29 cellular contexts compared by ENCODE assay signal in genomic region chr4:98352403-98352802, GRCh38.
DNase-seq lines count a peak whose midpoint lies in the region; ATAC-seq, FAIRE-seq and TF ChIP-seq lines count a peak whose summit lies in the region.
"Had no signal": no experiment of that assay in that cellular context is flagged by ENCODE, and none has a peak within 500 bp of the region (broad histone marks: within the 10 kb centered on the region; RNA-seq: fewer than 3 reads in every experiment).

No MANE protein-coding gene starts in this region.

- peaks cover 3% of the 10 kb centered on the region for H3K9me3 Mint-ChIP-seq in activated B cell treated with CpG ODN at 0.5 μM for 24 hours
- H3K9me3 Mint-ChIP-seq: stimulated activated effector memory CD8-positive, alpha-beta T cell treated with anti-CD3 and anti-CD28 coated beads, Interleukin-12 subunit alpha, Interleukin-12 subunit beta, amount 100 ng/mL, for 72 hours had no signal

- no peak for TF ChIP-seq POLR2A in GM12892 (IDR thresholded peaks at IDR 0.05; ENCODE audit: low read depth, low read length)

- no peaks in the 10 kb centered on the region for H3K27me3 Mint-ChIP-seq in activated B cell treated with CpG ODN at 0.5 μM for 24 hours
- H3K27me3 Mint-ChIP-seq: activated CD4-positive, alpha-beta T cell treated with anti-CD3 and anti-CD28 coated beads, Interleukin-2, amount 10 ng/mL, durations not matched to agents 24 days and 14 days had no signal

- H3K4me1 ChIP-seq in neutrophil (ENCODE audit: control insufficient read depth in 1 of 2, insufficient read depth in 1 of 2, low read depth in 1 of 2, low read length in 1 of 2) = peaks cover 0 to 11% of the 10 kb centered on the region in 2 experiments
- H3K4me1 ChIP-seq: left lung, pancreas, right atrium auricular region, SJCRH30 had no signal

- H3K36me3 Mint-ChIP-seq in activated B cell treated with CpG ODN at 0.5 μM for 24 hours (ENCODE audit: low read depth) = peaks cover 37% of the 10 kb centered on the region

- no peaks in the 10 kb centered on the region for H3K9me3 ChIP-seq in neutrophil
- H3K9me3 ChIP-seq: left lung, pancreas, right atrium auricular region had no signal

- TF ChIP-seq CTCF in activated B cell treated with CpG ODN at 0.5 μM for 24 hours (IDR thresholded peaks at IDR 0.05) (no peak), neutrophil (IDR thresholded peaks at IDR 0.05) (no peak)

- H3K4me3 Mint-ChIP-seq in activated B cell treated with CpG ODN at 0.5 μM for 24 hours = peak overlapping the region; percentile 55
- H3K4me3 Mint-ChIP-seq: activated CD4-positive, alpha-beta T cell treated with anti-CD3 and anti-CD28 coated beads, Interleukin-2, amount 10 ng/mL, durations not matched to agents 24 days and 14 days; activated T-cell treated with anti-CD3 and anti-CD28 coated beads, Interleukin-2, amount 50 U/mL, for 72 hours; mesothelial cell of epicardium; nephron; stimulated activated effector memory CD8-positive, alpha-beta T cell treated with anti-CD3 and anti-CD28 coated beads, Interleukin-12 subunit alpha, Interleukin-12 subunit beta, amount 100 ng/mL, for 72 hours had no signal

- CTCF ChIA-PET in activated B cell treated with CpG ODN at 0.5 μM for 24 hours (lab: Charles Lee) = no interaction called here

- no peak for DNase-seq in GM12892 (ENCODE audit: insufficient read length)
- no peak for DNase-seq in activated B cell treated with CpG ODN at 0.5 μM for 24 hours
- DNase-seq in hippocampal formation (lab: John Stamatoyannopoulos, UW) = no peak
- no peak for DNase-seq in activated CD4-positive, alpha-beta T cell treated with anti-CD3 and anti-CD28 coated beads, Interleukin-2, amount 50 U/mL, for 48 hours
- DNase-seq in middle frontal gyrus (ENCODE audit: extremely low spot score, low spot score) = no peak
- DNase-seq: activated CD4-positive, alpha-beta T cell treated with anti-CD3 and anti-CD28 coated beads, Interleukin-2, amount 10 ng/mL, durations not matched to agents 24 days and 14 days; activated naive CD4-positive, alpha-beta T cell treated with anti-CD3 and anti-CD28 coated beads, Interleukin-2, amount 50 U/mL, for 16 hours; activated T-cell treated with anti-CD3 and anti-CD28 coated beads, Interleukin-2, amount 50 U/mL, for 72 hours; C1 segment of cervical spinal cord; Calu3; dorsolateral prefrontal cortex; foreskin fibroblast; heart right ventricle; Karpas-422; left lung; NCI-H1694; NCI-H526 treated with DMSO at 0.1 percent for 48 hours; pancreas; T-helper 1 cell had no signal

- intact Hi-C loops in activated B cell treated with CpG ODN at 0.5 μM for 24 hours (cut with micrococcal nuclease) = loop anchor here (10.0 kb wide), 1 partner anchor 198 kb away; no protein-coding TSS in a partner anchor

- peak overlapping the region in 1 of 2 experiments; percentile 25 for H3K4me3 ChIP-seq in neutrophil (ENCODE audit: low read depth in 1 of 2, low read length in 1 of 2)
- H3K4me3 ChIP-seq: cardiac muscle cell, left lung, pancreas, SJCRH30 had no signal

- H3K36me3 ChIP-seq in neutrophil = no peaks in the 10 kb centered on the region
- H3K36me3 ChIP-seq: cardiac muscle cell, pancreas, right atrium auricular region had no signal

- POLR2A ChIA-PET in activated B cell treated with CpG ODN at 0.5 μM for 24 hours (lab: Charles Lee) = no interaction called here

- H3K4me1 Mint-ChIP-seq in activated B cell treated with CpG ODN at 0.5 μM for 24 hours = peaks cover 21% of the 10 kb centered on the region
- H3K4me1 Mint-ChIP-seq: activated CD4-positive, alpha-beta T cell treated with anti-CD3 and anti-CD28 coated beads, Interleukin-2, amount 10 ng/mL, durations not matched to agents 24 days and 14 days; mesothelial cell of epicardium had no signal

- FAIRE-seq in GM12892 (lab: Jason Lieb, UNC) = peak; percentile 77
- FAIRE-seq: pancreas, RCC 7860, urothelium cell line had no signal

- ATAC-seq in HG03342 (IDR thresholded peaks at IDR 0.05; ENCODE audit: unreplicated experiment) (peak; percentile 70), activated B cell treated with CpG ODN at 0.5 μM for 24 hours (ENCODE audit: low read depth) (no peak)
- ATAC-seq: activated T-cell treated with anti-CD3 and anti-CD28 coated beads, Interleukin-2, amount 50 U/mL, for 72 hours; heart right ventricle; left lung; pancreas; stimulated activated effector memory CD8-positive, alpha-beta T cell treated with anti-CD3 and anti-CD28 coated beads, Interleukin-12 subunit alpha, Interleukin-12 subunit beta, amount 100 ng/mL, for 72 hours had no signal

- peak overlapping the region; percentile 5 for H3K27ac ChIP-seq in neutrophil
- H3K27ac ChIP-seq: cardiac muscle cell, left lung, pancreas, right atrium auricular region, SJCRH30 had no signal

- no peaks in the 10 kb centered on the region for H3K27me3 ChIP-seq in neutrophil
- H3K27me3 ChIP-seq: cardiac muscle cell, dorsolateral prefrontal cortex, heart right ventricle, left lung, pancreas, right atrium auricular region, SJCRH30 had no signal

- peak overlapping the region; percentile 19 for H3K27ac Mint-ChIP-seq in activated B cell treated with CpG ODN at 0.5 μM for 24 hours
- H3K27ac Mint-ChIP-seq: activated CD4-positive, alpha-beta T cell treated with anti-CD3 and anti-CD28 coated beads, Interleukin-2, amount 10 ng/mL, durations not matched to agents 24 days and 14 days; mesothelial cell of epicardium; nephron; stimulated activated effector memory CD8-positive, alpha-beta T cell treated with anti-CD3 and anti-CD28 coated beads, Interleukin-12 subunit alpha, Interleukin-12 subunit beta, amount 100 ng/mL, for 72 hours had no signal
